ENCODE assay signal across 8 cellular contexts in genomic region chrX:130340271-130340670, GRCh38. TPM values are rescaled to one million over a fixed set of nuclear protein-coding genes. Genes with fewer than 3 reads are reported as not detected.
DNase-seq lines count a peak whose midpoint lies in the region; ATAC-seq, FAIRE-seq and TF ChIP-seq lines count a peak whose summit lies in the region.

No MANE protein-coding gene starts in this region.

- H3K27me3 ChIP-seq in AG04450 (ENCODE audit: control insufficient read depth, insufficient read depth, low read length) = no peaks in the 10 kb centered on the region
- no peaks in the 10 kb centered on the region for H3K27me3 ChIP-seq in K562 (ENCODE audit: control insufficient read depth in 2 of 2, insufficient read depth in 2 of 2, low read length in 2 of 2)

- BruUV-seq in K562 (replicated peaks; lab: Mats Ljungman, UMichigan) = TSS peak; percentile 64

- intact Hi-C loops in K562 (cut with micrococcal nuclease) = no loop called here

- in situ Hi-C loops in K562 (cut with MboI) = no loop called here

- H3K9me3 ChIP-seq in AG04450 (ENCODE audit: control insufficient read depth, insufficient read depth, low read length) = no peaks in the 10 kb centered on the region
- H3K9me3 ChIP-seq in K562 (replicated peaks; ENCODE audit: control insufficient read depth, insufficient read depth, low read depth, low read length) = no peaks in the 10 kb centered on the region

- no peaks in the 10 kb centered on the region for H3K36me3 ChIP-seq in K562 (ENCODE audit: control insufficient read depth, insufficient read depth, low read length)

- H3K27me3 Mint-ChIP-seq in mesothelial cell of epicardium (ENCODE audit: low read depth) = no peaks in the 10 kb centered on the region

- H3K4me2 ChIP-seq in K562 (ENCODE audit: insufficient read depth, low read length) = peak overlapping the region; percentile 93

- TF ChIP-seq RAD21 in K562 (CRISPR knock-in tag; conservative IDR thresholded peaks at IDR 0.05 in 1 of 2, IDR thresholded peaks at IDR 0.05 in 1 of 2) = no peak

- ATAC-seq in HG03066 (IDR thresholded peaks at IDR 0.05; ENCODE audit: low read depth, unreplicated experiment) (peak; percentile 6), K562 (no peak)

- no peak for TF ChIP-seq CTCF in AG04450 (IDR thresholded peaks at IDR 0.05; ENCODE audit: low read depth, low read length)
- TF ChIP-seq CTCF in K562 (IDR thresholded peaks at IDR 0.05 in 2 of 3, conservative IDR thresholded peaks at IDR 0.05 in 1 of 3; ENCODE audit: insufficient read depth in 2 of 3, low read depth in 1 of 3, low read length in 3 of 3) = no peak
- TF ChIP-seq CTCF in mesothelial cell of epicardium (IDR thresholded peaks at IDR 0.05; ENCODE audit: unreplicated experiment) = no peak

- H3K9ac ChIP-seq in K562 (ENCODE audit: insufficient read depth in 1 of 2, low read depth in 2 of 2, low read length in 2 of 2) = peak overlapping the region; percentile 95 to 98; a peak in 3 of 4 replicates

- DNase-seq in AG04450 (ENCODE audit: low read depth, low spot score) (no peak), K562 (ENCODE audit: extremely low read depth in 1 of 4, low spot score in 3 of 4) (no peak), mesothelial cell of epicardium (ENCODE audit: low spot score in 2 of 2, unreplicated experiment in 2 of 2) (no peak), HTR-8/SVneo (ENCODE audit: insufficient read length, low spot score) (no peak), NCI-H2171 treated with DMSO at 0.1 percent for 48 hours (lab: John Stamatoyannopoulos, UW) (no peak), NCI-H1092 (lab: John Stamatoyannopoulos, UW) (no peak), AG08396 (ENCODE audit: low spot score) (no peak)

- CTCF ChIA-PET in AG04450 (lab: Charles Lee) (no interaction called here), K562 (lab: Yijun Ruan, JAX; ENCODE audit: low intra/inter-chr PET ratio) (no interaction called here)

- H3K79me2 ChIP-seq in K562 (ENCODE audit: control insufficient read depth, insufficient read depth, low read length) = no peaks in the 10 kb centered on the region

- H3K27ac ChIP-seq in AG04450 (ENCODE audit: low read depth, low read length) (no peak overlapping the region), K562 (ENCODE audit: extremely low read depth, low read depth, low read length) (no peak overlapping the region; the same call in 2 of the 3 replicates)

- H3K4me3 Mint-ChIP-seq in mesothelial cell of epicardium = peak overlapping the region; percentile 93

- peak overlapping the region; percentile 84 for H3K27ac Mint-ChIP-seq in mesothelial cell of epicardium

- H4K20me1 ChIP-seq in K562 (replicated peaks; ENCODE audit: control insufficient read depth, insufficient read depth, low read length) = no peaks in the 10 kb centered on the region

- no peaks in the 10 kb centered on the region for H3K36me3 Mint-ChIP-seq in mesothelial cell of epicardium

- 2% methylated on average over 9 of the region's 9 CpGs for WGBS in K562 (ENCODE audit: insufficient coverage, low coverage, missing lambda C conversion rate)

- FAIRE-seq in K562 (lab: Jason Lieb, UNC) (no peak), HTR-8/SVneo (lab: Jason Lieb, UNC) (no peak)

- H2AFZ ChIP-seq in K562 (ENCODE audit: low read depth, low read length) = peak overlapping the region; percentile 96

- TF ChIP-seq EP300 in K562 (IDR thresholded peaks at IDR 0.05; ENCODE audit: low read length) = no peak

- H3K4me3 ChIP-seq in AG04450 (ENCODE audit: low read depth, low read length) = peak overlapping the region; percentile 81
- H3K4me3 ChIP-seq in K562 = peak overlapping the region; percentile 90

- POLR2A ChIA-PET in AG04450 (lab: Yijun Ruan, JAX) = interaction anchor here (1.2 kb wide), 1 partner anchor 72 kb away, joined by 6 read pairs; the partner anchor contains the start of gene ZNF280C
- POLR2A ChIA-PET in K562 (lab: Yijun Ruan, JAX) = interaction anchor here (0.6 to 1.0 kb wide), 6 partner anchors 8 to 243 kb away, joined by 3 to 5 read pairs (median 3); no protein-coding TSS in a partner anchor

- no peak for TF ChIP-seq POLR2A in K562 (conservative IDR thresholded peaks at IDR 0.05)

- peaks cover 17% of the 10 kb centered on the region for H3K9me3 Mint-ChIP-seq in mesothelial cell of epicardium

- peaks cover 5 to 11% of the 10 kb centered on the region in 2 experiments; a peak in 3 of 5 replicates for H3K4me1 ChIP-seq in K562 (replicated peaks in 1 of 2; ENCODE audit: control insufficient read depth in 2 of 2, insufficient read depth in 2 of 2, low read length in 2 of 2)

- H3K4me1 Mint-ChIP-seq in mesothelial cell of epicardium = peaks cover 14% of the 10 kb centered on the region

- H3K9me1 ChIP-seq in K562 (ENCODE audit: control insufficient read depth, insufficient read depth, low read length) = no peaks in the 10 kb centered on the region

TF ChIP-seq in K562, 482 proteins besides CTCF, POLR2A, EP300 and RAD21 (continues in another document):
- TF ChIP-seq ZNF561 (CRISPR knock-in tag; conservative IDR thresholded peaks at IDR 0.05) = no peak
- no peak for TF ChIP-seq ZNF431 (CRISPR knock-in tag; IDR thresholded peaks at IDR 0.05)
- no peak for TF ChIP-seq RCOR1 (IDR thresholded peaks at IDR 0.05; ENCODE audit: borderline replicate concordance in 1 of 2, low read depth in 2 of 2, low read length in 2 of 2)
- TF ChIP-seq ZNF695 (CRISPR knock-in tag; IDR thresholded peaks at IDR 0.05) = no peak
- TF ChIP-seq MITF (IDR thresholded peaks at IDR 0.05) = no peak
- TF ChIP-seq TARDBP (IDR thresholded peaks at IDR 0.05) = no peak
- TF ChIP-seq MYC (IDR thresholded peaks at IDR 0.05; ENCODE audit: low read depth, low read length) = no peak
- no peak for TF ChIP-seq MYC (CRISPR knock-in tag; IDR thresholded peaks at IDR 0.05; ENCODE audit: borderline replicate concordance, low read depth)

RNA-seq across cellular contexts. Expression of gene SLC25A14, which starts 0.6 kb away (rescaled TPM):
- 18.7 and 20.7 TPM in 2 replicates for polyA plus RNA-seq in AG04450 (2011; rRNA removed)
- 12.3 and 14.6 TPM in 2 replicates for polyA minus RNA-seq in AG04450 (2011; rRNA and poly(A)+ RNA removed)
- 17.0 and 28.3 TPM in 2 replicates for total RNA-seq in K562 (2011; cell fraction: chromatin; rRNA removed; ENCODE audit: low replicate concordance)
- 9.1 and 9.5 TPM in 2 replicates for total RNA-seq in K562 (2011; cell fraction: nucleolus; rRNA removed)
- 15.0 and 16.3 TPM in 2 replicates for total RNA-seq in K562 (2011; cell fraction: nucleoplasm; rRNA removed)
- 9.0 and 9.5 TPM in 2 replicates for total RNA-seq in K562 (2014; rRNA removed)
- total RNA-seq in K562 (2014; rRNA removed; fragmentation: Illumina TruSeq; extraction: Trizol) = 15.8 and 16.9 TPM in 2 replicates
- total RNA-seq in K562 (2015; rRNA removed; fragmentation: Illumina TruSeq; extraction: Trizol) = 14.0 and 15.2 TPM in 2 replicates
- total RNA-seq in K562 (2021) = 13.7 and 14.7 TPM in 2 replicates
- 18.9 and 21.5 TPM in 2 replicates for polyA plus RNA-seq in K562 (2011; rRNA removed)
- polyA plus RNA-seq in K562 (2011; cell fraction: cytosol; rRNA removed) = 4.0 and 9.3 TPM in 2 replicates
- polyA plus RNA-seq in K562 (2011; cell fraction: nucleus; rRNA removed) = 27.9 and 40.5 TPM in 2 replicates
- 15.0 and 17.6 TPM in 2 replicates for polyA plus RNA-seq in K562 (2012)
- polyA plus RNA-seq in K562 (2014; fragmentation: Illumina TruSeq; extraction: Trizol) = 13.6 and 14.8 TPM in 2 replicates
- polyA plus RNA-seq in K562 (2014; fragmentation: Nextera tagmentation; extraction: Ambion mirVana) = 10 to 100 TPM; 32.1 to 33.3 TPM
- 17.9 and 19.3 TPM in 2 replicates for polyA plus RNA-seq in K562 (2014; rRNA removed)
- polyA minus RNA-seq in K562 (2011; rRNA and poly(A)+ RNA removed) = 16.8 and 17.8 TPM in 2 replicates
- 4.0 and 6.0 TPM in 2 replicates for polyA minus RNA-seq in K562 (2011; cell fraction: cytosol; rRNA and poly(A)+ RNA removed)
- 12.1 and 15.6 TPM in 2 replicates for polyA minus RNA-seq in K562 (2011; cell fraction: nucleus; rRNA and poly(A)+ RNA removed)
- 19.3 to 19.5 TPM (median 19.5 TPM) in 3 replicates for total RNA-seq in mesothelial cell of epicardium

RNA-seq across cellular contexts. Expression of gene GPR119, which starts 45.2 kb away (rescaled TPM):
- polyA plus RNA-seq in AG04450 (2011; rRNA removed) (not detected in 2 replicates), K562 (2011; rRNA removed) (not detected in 2 replicates), K562 (2014; fragmentation: Illumina TruSeq; extraction: Trizol) (not detected in 2 replicates), K562 (2014; fragmentation: Nextera tagmentation; extraction: Ambion mirVana) (not detected), K562 (2014; rRNA removed) (0.15 TPM in 1 of 2 replicates, not detected in the other)
- not detected in 2 replicates for polyA minus RNA-seq in AG04450 (2011; rRNA and poly(A)+ RNA removed)
- total RNA-seq in K562 (2011; cell fraction: chromatin; rRNA removed; ENCODE audit: low replicate concordance) = not detected in 2 replicates
- total RNA-seq in K562 (2011; cell fraction: nucleolus; rRNA removed) = not detected in 2 replicates
- not detected in 2 replicates for total RNA-seq in K562 (2011; cell fraction: nucleoplasm; rRNA removed)
- total RNA-seq in K562 (2014; rRNA removed) (not detected in 2 replicates), K562 (2014; rRNA removed; fragmentation: Illumina TruSeq; extraction: Trizol) (not detected in 2 replicates), K562 (2015; rRNA removed; fragmentation: Illumina TruSeq; extraction: Trizol) (not detected in 2 replicates), K562 (2021) (not detected in 2 replicates), mesothelial cell of epicardium (not detected in 3 replicates)
- polyA plus RNA-seq in K562 (2011; cell fraction: cytosol; rRNA removed) = not detected in 2 replicates
- not detected in 2 replicates for polyA plus RNA-seq in K562 (2011; cell fraction: nucleus; rRNA removed)
- not detected in 2 replicates for polyA plus RNA-seq in K562 (2012)
- not detected in 2 replicates for polyA minus RNA-seq in K562 (2011; rRNA and poly(A)+ RNA removed)
- polyA minus RNA-seq in K562 (2011; cell fraction: cytosol; rRNA and poly(A)+ RNA removed) = not detected in 2 replicates
- polyA minus RNA-seq in K562 (2011; cell fraction: nucleus; rRNA and poly(A)+ RNA removed) = not detected in 2 replicates
